ENCODE assay signal across 25 cellular contexts in the genomic region with DNA sequence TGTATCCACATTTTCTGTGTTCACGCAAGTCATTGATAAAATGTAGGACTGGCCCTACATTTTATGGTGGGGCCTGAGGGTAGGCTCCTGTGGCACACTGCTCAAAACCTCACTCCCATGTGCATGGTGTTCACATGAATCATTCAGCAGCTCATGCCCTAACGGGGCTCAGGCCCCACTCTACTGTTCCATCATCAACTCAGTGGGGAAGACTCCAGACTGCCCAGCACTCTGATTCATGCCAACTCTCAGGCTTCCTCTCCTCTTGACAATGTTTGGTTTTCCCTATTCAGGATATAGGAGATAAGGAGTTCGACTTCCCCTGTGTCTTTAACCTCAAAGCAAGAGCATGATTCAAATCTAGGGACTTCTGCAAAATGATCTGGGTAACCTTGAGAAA.
"Had no signal": no experiment of that assay in that cellular context is flagged by ENCODE, and none has a peak within 500 bp of the region (broad histone marks: within the 10 kb centered on the region; RNA-seq: fewer than 3 reads in every experiment).

No MANE protein-coding gene starts in this region.

- H3K4me3 ChIP-seq: coronary artery, dorsolateral prefrontal cortex, left ventricle myocardium inferior, lower lobe of right lung, psoas muscle, right lobe of liver, spleen, testis, tibial nerve, upper lobe of right lung, vagina had no signal

- H3K27ac ChIP-seq: coronary artery, dorsolateral prefrontal cortex, left ventricle myocardium inferior, lower lobe of right lung, parathyroid adenoma, psoas muscle, right lobe of liver, spleen, testis, tibial nerve, upper lobe of right lung, vagina had no signal

- H3K79me2 ChIP-seq: parathyroid adenoma had no signal

- H3K36me3 Mint-ChIP-seq: memory B cell, mesothelial cell of epicardium had no signal

- H3K27ac Mint-ChIP-seq: memory B cell; mesothelial cell of epicardium; naive B cell; nephron; stimulated activated naive B cell treated with anti-CD40 and anti-IgM and Interleukin-4, amounts not matched to agents 10 μg/mL and 1 μg/mL and 100 μg/mL, for 72 hours; stimulated activated naive CD8-positive, alpha-beta T cell treated with anti-CD3 and anti-CD28 coated beads, Interleukin-15, amount 100 ng/mL, for 72 hours had no signal

- DNase-seq: dorsolateral prefrontal cortex; effector CD8-positive, alpha-beta T cell; islet precursor cell; left ventricle myocardium inferior; lower lobe of right lung; naive B cell; psoas muscle; retina; right lobe of liver; spleen; stimulated activated CD4-positive, alpha-beta T cell treated with anti-CD3 and anti-CD28 coated beads, Interleukin-15, amount 100 ng/mL, for 24 hours; stimulated activated CD4-positive, alpha-beta T cell treated with anti-CD3 and anti-CD28 coated beads, Interleukin-1b, Interleukin-23, amount 100 ng/mL, for 48 hours; stimulated activated CD4-positive, alpha-beta T cell treated with anti-CD3 and anti-CD28 coated beads, Interleukin-4, amount 100 ng/mL, for 24 hours; stimulated activated naive B cell treated with anti-CD40 and anti-IgM and Interleukin-4, amounts not matched to agents 10 μg/mL and 1 μg/mL and 100 μg/mL, for 72 hours; stimulated activated naive CD8-positive, alpha-beta T cell treated with anti-CD3 and anti-CD28 coated beads, Interleukin-15, amount 100 ng/mL, for 72 hours; testis; upper lobe of right lung had no signal

- H3K4me1 Mint-ChIP-seq: memory B cell, mesothelial cell of epicardium, nephron had no signal

- H3K9ac ChIP-seq: parathyroid adenoma had no signal

- H3K4me3 Mint-ChIP-seq: memory B cell; mesothelial cell of epicardium; naive B cell; nephron; stimulated activated naive B cell treated with anti-CD40 and anti-IgM and Interleukin-4, amounts not matched to agents 10 μg/mL and 1 μg/mL and 100 μg/mL, for 72 hours; stimulated activated naive CD8-positive, alpha-beta T cell treated with anti-CD3 and anti-CD28 coated beads, Interleukin-15, amount 100 ng/mL, for 72 hours had no signal

- H3K27me3 ChIP-seq: right lobe of liver, testis, tibial nerve, upper lobe of right lung, vagina had no signal

- H3K36me3 ChIP-seq: left ventricle myocardium inferior, lower lobe of right lung, right lobe of liver, spleen, tibial nerve, upper lobe of right lung, vagina had no signal

- H2AFZ ChIP-seq: parathyroid adenoma had no signal

- H3K4me1 ChIP-seq: left ventricle myocardium inferior, lower lobe of right lung, parathyroid adenoma, psoas muscle, spleen, testis, tibial nerve, upper lobe of right lung, vagina had no signal

- FAIRE-seq: frontal cortex had no signal

- H3K9me3 Mint-ChIP-seq: mesothelial cell of epicardium, nephron had no signal

- H3K9me3 ChIP-seq: left ventricle myocardium inferior, lower lobe of right lung, psoas muscle, right lobe of liver, testis, tibial nerve, upper lobe of right lung, vagina had no signal
